ENCODE assay signal across 20 cellular contexts in genomic region chr9:120558454-120558853, GRCh38. TPM values are rescaled to one million over a fixed set of nuclear protein-coding genes. Genes with fewer than 3 reads are reported as not detected.
DNase-seq lines count a peak whose midpoint lies in the region; TF ChIP-seq lines count a peak whose summit lies in the region.
"Had no signal": no experiment of that assay in that cellular context is flagged by ENCODE, and none has a peak within 500 bp of the region (broad histone marks: within the 10 kb centered on the region; RNA-seq: fewer than 3 reads in every experiment).

No MANE protein-coding gene starts in this region.

- TF ChIP-seq CTCF in glutamatergic neuron (IDR thresholded peaks at IDR 0.05; ENCODE audit: partially characterized antibody, unreplicated experiment) = no peak
- no peak for TF ChIP-seq CTCF in MCF 10A (IDR thresholded peaks at IDR 0.05; ENCODE audit: unreplicated experiment)

- H3K27ac Mint-ChIP-seq in activated naive CD4-positive, alpha-beta T cell treated with anti-CD3 and anti-CD28 coated beads for 36 hours = peak overlapping the region; percentile 46
- H3K27ac Mint-ChIP-seq in activated T-helper 1 cell treated with anti-CD3 and anti-CD28 coated beads, Interleukin-12 subunit alpha, Interleukin-12 subunit beta, Interleukin-2, Interleukin-4 antibody, amounts not matched to agents 30 ng/mL and 10 ng/mL and 1 ng/mL, durations not matched to agents 14 hours and 24 hours and 36 hours = peak overlapping the region; percentile 64
- H3K27ac Mint-ChIP-seq in glutamatergic neuron (ENCODE audit: unreplicated experiment) (peak overlapping the region; percentile 42), MCF 10A (ENCODE audit: low read depth, unreplicated experiment) (no peak overlapping the region)
- peak overlapping the region; percentile 64 for H3K27ac Mint-ChIP-seq in stimulated activated naive CD8-positive, alpha-beta T cell treated with anti-CD3 and anti-CD28 coated beads, Interleukin-15, Interleukin-2, amounts not matched to agents 100 ng/mL and 50 ng/mL, for 24 hours
- H3K27ac Mint-ChIP-seq: B cell had no signal

- no peaks in the 10 kb centered on the region for H3K9me3 Mint-ChIP-seq in activated naive CD4-positive, alpha-beta T cell treated with anti-CD3 and anti-CD28 coated beads for 36 hours
- no peaks in the 10 kb centered on the region for H3K9me3 Mint-ChIP-seq in activated T-helper 1 cell treated with anti-CD3 and anti-CD28 coated beads, Interleukin-12 subunit alpha, Interleukin-12 subunit beta, Interleukin-2, Interleukin-4 antibody, amounts not matched to agents 30 ng/mL and 10 ng/mL and 1 ng/mL, durations not matched to agents 14 hours and 24 hours and 36 hours
- H3K9me3 Mint-ChIP-seq in glutamatergic neuron (ENCODE audit: unreplicated experiment) (no peaks in the 10 kb centered on the region), MCF 10A (ENCODE audit: unreplicated experiment) (no peaks in the 10 kb centered on the region)
- no peaks in the 10 kb centered on the region for H3K9me3 Mint-ChIP-seq in stimulated activated naive CD8-positive, alpha-beta T cell treated with anti-CD3 and anti-CD28 coated beads, Interleukin-15, Interleukin-2, amounts not matched to agents 100 ng/mL and 50 ng/mL, for 24 hours
- H3K9me3 Mint-ChIP-seq: CD14-positive monocyte had no signal

- no peak for DNase-seq in activated naive CD4-positive, alpha-beta T cell treated with anti-CD3 and anti-CD28 coated beads for 36 hours
- DNase-seq in activated naive CD4-positive, alpha-beta T cell treated with anti-CD3 and anti-CD28 coated beads, Interleukin-2, amount 50 U/mL, for 16 hours = no peak
- DNase-seq in activated T-helper 1 cell treated with anti-CD3 and anti-CD28 coated beads, Interleukin-12 subunit alpha, Interleukin-12 subunit beta, Interleukin-2, Interleukin-4 antibody, amounts not matched to agents 30 ng/mL and 10 ng/mL and 1 ng/mL, durations not matched to agents 14 hours and 24 hours and 36 hours (ENCODE audit: low spot score) = no peak
- DNase-seq in glutamatergic neuron (no peak), MCF 10A (ENCODE audit: unreplicated experiment) (no peak)
- DNase-seq in central memory CD4-positive, alpha-beta T cell = no peak
- DNase-seq: EL, GF-D8, IMR-90, MV-4-11, NCI-H1105 treated with DMSO at 0.1 percent for 48 hours, NCI-H2029 treated with DMSO at 0.1 percent for 48 hours, NCI-H2171, NCI-H345, NCI-H524, NCI-H774, Peyer's patch had no signal

- no peak overlapping the region for H3K4me3 Mint-ChIP-seq in activated naive CD4-positive, alpha-beta T cell treated with anti-CD3 and anti-CD28 coated beads for 36 hours
- H3K4me3 Mint-ChIP-seq in activated T-helper 1 cell treated with anti-CD3 and anti-CD28 coated beads, Interleukin-12 subunit alpha, Interleukin-12 subunit beta, Interleukin-2, Interleukin-4 antibody, amounts not matched to agents 30 ng/mL and 10 ng/mL and 1 ng/mL, durations not matched to agents 14 hours and 24 hours and 36 hours = no peak overlapping the region
- H3K4me3 Mint-ChIP-seq in glutamatergic neuron (ENCODE audit: unreplicated experiment) (no peak overlapping the region), MCF 10A (ENCODE audit: unreplicated experiment) (no peak overlapping the region)
- no peak overlapping the region for H3K4me3 Mint-ChIP-seq in stimulated activated naive CD8-positive, alpha-beta T cell treated with anti-CD3 and anti-CD28 coated beads, Interleukin-15, Interleukin-2, amounts not matched to agents 100 ng/mL and 50 ng/mL, for 24 hours
- H3K4me3 Mint-ChIP-seq: B cell, CD14-positive monocyte had no signal

- no peaks in the 10 kb centered on the region for H3K27me3 Mint-ChIP-seq in activated naive CD4-positive, alpha-beta T cell treated with anti-CD3 and anti-CD28 coated beads for 36 hours (ENCODE audit: low read depth)
- no peaks in the 10 kb centered on the region for H3K27me3 Mint-ChIP-seq in activated T-helper 1 cell treated with anti-CD3 and anti-CD28 coated beads, Interleukin-12 subunit alpha, Interleukin-12 subunit beta, Interleukin-2, Interleukin-4 antibody, amounts not matched to agents 30 ng/mL and 10 ng/mL and 1 ng/mL, durations not matched to agents 14 hours and 24 hours and 36 hours (ENCODE audit: insufficient read depth)
- H3K27me3 Mint-ChIP-seq in glutamatergic neuron (ENCODE audit: unreplicated experiment) (peaks cover 4% of the 10 kb centered on the region), MCF 10A (ENCODE audit: insufficient read depth, unreplicated experiment) (no peaks in the 10 kb centered on the region)
- no peaks in the 10 kb centered on the region for H3K27me3 Mint-ChIP-seq in stimulated activated naive CD8-positive, alpha-beta T cell treated with anti-CD3 and anti-CD28 coated beads, Interleukin-15, Interleukin-2, amounts not matched to agents 100 ng/mL and 50 ng/mL, for 24 hours
- H3K27me3 Mint-ChIP-seq: B cell had no signal

- intact Hi-C loops in activated naive CD4-positive, alpha-beta T cell treated with anti-CD3 and anti-CD28 coated beads for 36 hours (cut with micrococcal nuclease) = no loop called here
- intact Hi-C loops in activated T-helper 1 cell treated with anti-CD3 and anti-CD28 coated beads, Interleukin-12 subunit alpha, Interleukin-12 subunit beta, Interleukin-2, Interleukin-4 antibody, amounts not matched to agents 30 ng/mL and 10 ng/mL and 1 ng/mL, durations not matched to agents 14 hours and 24 hours and 36 hours (cut with micrococcal nuclease) = no loop called here
- intact Hi-C loops in MCF 10A (cut with micrococcal nuclease) = no loop called here

- POLR2A ChIA-PET in MCF 10A (lab: Yijun Ruan, JAX) = interaction anchor here (0.6 to 1.3 kb wide), 2 partner anchors 25 to 311 kb away, joined by 3 read pairs; no protein-coding TSS in a partner anchor

- H3K36me3 Mint-ChIP-seq in activated naive CD4-positive, alpha-beta T cell treated with anti-CD3 and anti-CD28 coated beads for 36 hours (ENCODE audit: low read depth) = peaks cover 39% of the 10 kb centered on the region
- H3K36me3 Mint-ChIP-seq in activated T-helper 1 cell treated with anti-CD3 and anti-CD28 coated beads, Interleukin-12 subunit alpha, Interleukin-12 subunit beta, Interleukin-2, Interleukin-4 antibody, amounts not matched to agents 30 ng/mL and 10 ng/mL and 1 ng/mL, durations not matched to agents 14 hours and 24 hours and 36 hours (ENCODE audit: low read depth) = peaks cover 38% of the 10 kb centered on the region
- H3K36me3 Mint-ChIP-seq in glutamatergic neuron (ENCODE audit: unreplicated experiment) = peaks cover 6% of the 10 kb centered on the region
- H3K36me3 Mint-ChIP-seq in stimulated activated naive CD8-positive, alpha-beta T cell treated with anti-CD3 and anti-CD28 coated beads, Interleukin-15, Interleukin-2, amounts not matched to agents 100 ng/mL and 50 ng/mL, for 24 hours (ENCODE audit: low read depth) = peaks cover 55% of the 10 kb centered on the region
- peaks cover 41% of the 10 kb centered on the region for H3K36me3 Mint-ChIP-seq in MCF 10A (ENCODE audit: insufficient read depth, unreplicated experiment)

- CTCF ChIA-PET in activated naive CD4-positive, alpha-beta T cell treated with anti-CD3 and anti-CD28 coated beads for 36 hours (lab: Charles Lee) = interaction anchor here (0.6 kb wide), 1 partner anchor 27 kb away, joined by 7 read pairs; no protein-coding TSS in a partner anchor
- CTCF ChIA-PET in MCF 10A (lab: Yijun Ruan, JAX) = interaction anchor here (0.6 to 1.5 kb wide), 3 partner anchors 23 to 190 kb away, joined by 3 to 5 read pairs (median 5); no protein-coding TSS in a partner anchor

- H3K4me1 Mint-ChIP-seq in activated naive CD4-positive, alpha-beta T cell treated with anti-CD3 and anti-CD28 coated beads for 36 hours (ENCODE audit: low read depth) = peaks cover 7% of the 10 kb centered on the region
- peaks cover 6% of the 10 kb centered on the region for H3K4me1 Mint-ChIP-seq in activated T-helper 1 cell treated with anti-CD3 and anti-CD28 coated beads, Interleukin-12 subunit alpha, Interleukin-12 subunit beta, Interleukin-2, Interleukin-4 antibody, amounts not matched to agents 30 ng/mL and 10 ng/mL and 1 ng/mL, durations not matched to agents 14 hours and 24 hours and 36 hours (ENCODE audit: low read depth)
- peaks cover 1% of the 10 kb centered on the region for H3K4me1 Mint-ChIP-seq in glutamatergic neuron (ENCODE audit: low read depth, unreplicated experiment)
- H3K4me1 Mint-ChIP-seq in stimulated activated naive CD8-positive, alpha-beta T cell treated with anti-CD3 and anti-CD28 coated beads, Interleukin-15, Interleukin-2, amounts not matched to agents 100 ng/mL and 50 ng/mL, for 24 hours (ENCODE audit: low read depth) = peaks cover 12% of the 10 kb centered on the region
- peaks cover 8% of the 10 kb centered on the region for H3K4me1 Mint-ChIP-seq in MCF 10A (ENCODE audit: insufficient read depth, unreplicated experiment)

- BruUV-seq in MCF 10A (replicated peaks; lab: Mats Ljungman, UMichigan) = no TSS peak

RNA-seq across cellular contexts. Expression of gene CDK5RAP2, which starts 21.5 kb away (rescaled TPM):
- 10 to 100 TPM; 92.7 to 99.7 TPM for total RNA-seq in activated naive CD4-positive, alpha-beta T cell treated with anti-CD3 and anti-CD28 coated beads for 36 hours
- 60.3 and 66.7 TPM in 2 replicates for total RNA-seq in activated T-helper 1 cell treated with anti-CD3 and anti-CD28 coated beads, Interleukin-12 subunit alpha, Interleukin-12 subunit beta, Interleukin-2, Interleukin-4 antibody, amounts not matched to agents 30 ng/mL and 10 ng/mL and 1 ng/mL, durations not matched to agents 14 hours and 24 hours and 36 hours
- total RNA-seq in glutamatergic neuron (ENCODE audit: unreplicated experiment) = 53.2 TPM
- total RNA-seq in MCF 10A (2022) = 43.4 and 50.0 TPM in 2 replicates
